In genomic region chr6:65448806-65449397, GRCh38 we compare ENCODE assay signal across 15 cellular contexts.
"Had no signal": no experiment of that assay in that cellular context is flagged by ENCODE, and none has a peak within 500 bp of the region (broad histone marks: within the 10 kb centered on the region; RNA-seq: fewer than 3 reads in every experiment).

No MANE protein-coding gene starts in this region.

- H3K27ac Mint-ChIP-seq: activated CD8-positive, alpha-beta memory T cell treated with anti-CD3 and anti-CD28 coated beads, Interleukin-2, amount 10 ng/mL, durations not matched to agents 7 days and 5 days; activated naive CD4-positive, alpha-beta T cell treated with anti-CD3 and anti-CD28 coated beads, Interleukin-2, amount 50 U/mL, for 24 hours; activated T-cell treated with anti-CD3 and anti-CD28 coated beads, Interleukin-2, amount 50 U/mL, for 24 hours; effector memory CD8-positive, alpha-beta T cell; stimulated activated naive CD8-positive, alpha-beta T cell treated with anti-CD3 and anti-CD28 coated beads, Interleukin-15, Interleukin-2, amounts not matched to agents 100 ng/mL and 50 ng/mL, for 24 hours had no signal

- H3K9me3 Mint-ChIP-seq: activated naive CD4-positive, alpha-beta T cell treated with anti-CD3 and anti-CD28 coated beads, Interleukin-2, amount 50 U/mL, for 24 hours had no signal

- H3K4me1 Mint-ChIP-seq: activated CD8-positive, alpha-beta memory T cell treated with anti-CD3 and anti-CD28 coated beads, Interleukin-2, amount 10 ng/mL, durations not matched to agents 7 days and 5 days; activated naive CD4-positive, alpha-beta T cell treated with anti-CD3 and anti-CD28 coated beads, Interleukin-2, amount 50 U/mL, for 24 hours had no signal

- H3K27me3 Mint-ChIP-seq: activated CD8-positive, alpha-beta memory T cell treated with anti-CD3 and anti-CD28 coated beads, Interleukin-2, amount 10 ng/mL, durations not matched to agents 7 days and 5 days; activated naive CD4-positive, alpha-beta T cell treated with anti-CD3 and anti-CD28 coated beads, Interleukin-2, amount 50 U/mL, for 24 hours; activated T-cell treated with anti-CD3 and anti-CD28 coated beads, Interleukin-2, amount 50 U/mL, for 24 hours; effector memory CD8-positive, alpha-beta T cell; stimulated activated naive CD8-positive, alpha-beta T cell treated with anti-CD3 and anti-CD28 coated beads, Interleukin-15, Interleukin-2, amounts not matched to agents 100 ng/mL and 50 ng/mL, for 24 hours had no signal

- H3K4me3 Mint-ChIP-seq: activated CD8-positive, alpha-beta memory T cell treated with anti-CD3 and anti-CD28 coated beads, Interleukin-2, amount 10 ng/mL, durations not matched to agents 7 days and 5 days; activated naive CD4-positive, alpha-beta T cell treated with anti-CD3 and anti-CD28 coated beads, Interleukin-2, amount 50 U/mL, for 24 hours; activated T-cell treated with anti-CD3 and anti-CD28 coated beads, Interleukin-2, amount 50 U/mL, for 24 hours; effector memory CD8-positive, alpha-beta T cell; stimulated activated naive CD8-positive, alpha-beta T cell treated with anti-CD3 and anti-CD28 coated beads, Interleukin-15, Interleukin-2, amounts not matched to agents 100 ng/mL and 50 ng/mL, for 24 hours had no signal

- DNase-seq: activated CD4-positive, alpha-beta T cell treated with anti-CD3 and anti-CD28 coated beads for 1 hour; activated CD4-positive, alpha-beta T cell treated with anti-CD3 and anti-CD28 coated beads, Interleukin-2, amount 50 U/mL, for 48 hours; activated CD8-positive, alpha-beta memory T cell treated with anti-CD3 and anti-CD28 coated beads, Interleukin-2, amount 10 ng/mL, durations not matched to agents 7 days and 5 days; activated effector memory CD4-positive, alpha-beta T cell treated with Interleukin-2 at 50 U/mL for 16 hours; activated T-cell treated with anti-CD3 and anti-CD28 coated beads, Interleukin-2, amount 50 U/mL, for 24 hours; central memory CD4-positive, alpha-beta T cell; cortex of kidney; effector memory CD8-positive, alpha-beta T cell; erythroblast; left colon; stimulated activated CD4-positive, alpha-beta T cell treated with anti-CD3 and anti-CD28 coated beads, Interleukin-15, amount 100 ng/mL, for 24 hours; stimulated activated CD4-positive, alpha-beta T cell treated with anti-CD3 and anti-CD28 coated beads, Interleukin-4, amount 100 ng/mL, for 24 hours; T-helper 2 cell had no signal

- H3K36me3 Mint-ChIP-seq: activated CD8-positive, alpha-beta memory T cell treated with anti-CD3 and anti-CD28 coated beads, Interleukin-2, amount 10 ng/mL, durations not matched to agents 7 days and 5 days; activated naive CD4-positive, alpha-beta T cell treated with anti-CD3 and anti-CD28 coated beads, Interleukin-2, amount 50 U/mL, for 24 hours had no signal

- ATAC-seq: activated CD8-positive, alpha-beta memory T cell treated with anti-CD3 and anti-CD28 coated beads, Interleukin-2, amount 10 ng/mL, durations not matched to agents 7 days and 5 days; effector memory CD8-positive, alpha-beta T cell; left colon had no signal
